ENCODE assay signal across 8 cellular contexts in genomic region chr22:25057013-25057881, GRCh38.
DNase-seq lines count a peak whose midpoint lies in the region; ATAC-seq and TF ChIP-seq lines count a peak whose summit lies in the region.

No MANE protein-coding gene starts in this region.

- TF ChIP-seq CTCF in activated B cell treated with CpG ODN at 0.5 μM for 24 hours (IDR thresholded peaks at IDR 0.05) (no peak), breast epithelium (IDR thresholded peaks at IDR 0.05) (peak; percentile 62 to 85 (median 74))

- no peak overlapping the region for H3K4me3 Mint-ChIP-seq in activated B cell treated with CpG ODN at 0.5 μM for 24 hours

- intact Hi-C loops in activated B cell treated with CpG ODN at 0.5 μM for 24 hours (cut with micrococcal nuclease) = no loop called here
- intact Hi-C loops in breast epithelium (cut with DNase I; ENCODE audit: low total_unique reads) = no loop called here

- ATAC-seq in activated B cell treated with CpG ODN at 0.5 μM for 24 hours (ENCODE audit: low read depth) = no peak
- no peak for ATAC-seq in GM21825 (IDR thresholded peaks at IDR 0.05; ENCODE audit: unreplicated experiment)

- DNase-seq in NCI-H510A treated with DMSO at 0.1 percent for 48 hours (lab: John Stamatoyannopoulos, UW) (peak; percentile 56), NCI-H510A (lab: John Stamatoyannopoulos, UW) (no peak), NCI-H2029 (lab: John Stamatoyannopoulos, UW) (peak; percentile 45), activated B cell treated with CpG ODN at 0.5 μM for 24 hours (peak; percentile 19), breast epithelium (ENCODE audit: low spot score in 2 of 2) (peak; percentile 44 to 75), left kidney (ENCODE audit: low read depth, low spot score) (peak; percentile 81)
- DNase-seq in stimulated activated CD4-positive, alpha-beta T cell treated with anti-CD3 and anti-CD28 coated beads, TNF-alpha, amount 100 ng/mL, for 24 hours (ENCODE audit: low read depth in 3 of 3) = peak in 2 of 3 experiments; percentile 70 to 82

- peaks cover 25% of the 10 kb centered on the region for H3K27me3 Mint-ChIP-seq in activated B cell treated with CpG ODN at 0.5 μM for 24 hours

- H3K27ac ChIP-seq in breast epithelium = no peak overlapping the region

- no peak for TF ChIP-seq POLR2A in breast epithelium (IDR thresholded peaks at IDR 0.05)

- no peaks in the 10 kb centered on the region for H3K27me3 ChIP-seq in breast epithelium

- POLR2A ChIA-PET in activated B cell treated with CpG ODN at 0.5 μM for 24 hours (lab: Charles Lee) = interaction anchor here (0.6 kb wide), 1 partner anchor 902 kb away, joined by 8 read pairs; no protein-coding TSS in a partner anchor

- H3K9me3 Mint-ChIP-seq in activated B cell treated with CpG ODN at 0.5 μM for 24 hours = no peaks in the 10 kb centered on the region

- H3K4me1 ChIP-seq in breast epithelium = no peaks in the 10 kb centered on the region

- H3K4me1 Mint-ChIP-seq in activated B cell treated with CpG ODN at 0.5 μM for 24 hours = peaks cover 4% of the 10 kb centered on the region

- H3K36me3 ChIP-seq in breast epithelium = no peaks in the 10 kb centered on the region

- CTCF ChIA-PET in activated B cell treated with CpG ODN at 0.5 μM for 24 hours (lab: Charles Lee) = interaction anchor here (0.6 to 1.2 kb wide), 2 partner anchors 47 to 288 kb away, joined by 4 read pairs; no protein-coding TSS in a partner anchor

- no peaks in the 10 kb centered on the region for H3K36me3 Mint-ChIP-seq in activated B cell treated with CpG ODN at 0.5 μM for 24 hours (ENCODE audit: low read depth)

- H3K4me3 ChIP-seq in breast epithelium = no peak overlapping the region

- H3K9me3 ChIP-seq in breast epithelium = no peaks in the 10 kb centered on the region

- H3K27ac Mint-ChIP-seq in activated B cell treated with CpG ODN at 0.5 μM for 24 hours = no peak overlapping the region
